ENCODE assay signal across 15 cellular contexts in the genomic region with DNA sequence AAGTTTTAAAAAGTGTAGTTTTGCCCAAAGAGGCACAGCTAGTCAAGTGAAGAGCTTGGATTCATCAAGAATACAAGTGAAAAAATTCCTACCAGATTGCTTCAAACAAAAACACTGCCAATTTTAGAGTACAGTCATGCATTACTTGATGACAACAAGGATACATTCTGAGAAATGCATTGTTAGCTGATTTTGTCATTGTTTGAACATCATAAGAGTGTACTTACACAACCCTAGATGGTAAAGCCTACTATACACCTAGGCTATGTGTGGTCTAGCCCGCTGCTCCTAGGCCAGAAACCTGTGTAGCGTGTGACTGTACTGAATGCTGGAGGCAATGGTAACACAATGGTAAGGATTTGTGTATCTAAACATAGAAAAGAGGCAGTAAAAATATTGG. TPM values are rescaled to one million over a fixed set of nuclear protein-coding genes. Genes with fewer than 3 reads are reported as not detected.
A peak's percentile ranks its signal among the peaks of the same experiment; 100 is the strongest.
DNase-seq lines count a peak whose midpoint lies in the region; ATAC-seq and TF ChIP-seq lines count a peak whose summit lies in the region.
"Had no signal": no experiment of that assay in that cellular context is flagged by ENCODE, and none has a peak within 500 bp of the region (broad histone marks: within the 10 kb centered on the region; RNA-seq: fewer than 3 reads in every experiment).

No MANE protein-coding gene starts in this region.

- H3K27me3 Mint-ChIP-seq in chondrocyte (ENCODE audit: low read depth), result no peaks in the 10 kb centered on the region

- no peaks in the 10 kb centered on the region for H3K9me3 ChIP-seq in MG63
- H3K9me3 ChIP-seq in right atrium auricular region, result no peaks in the 10 kb centered on the region
- H3K9me3 ChIP-seq in adrenal gland (replicated peaks in 1 of 3), result no peaks in the 10 kb centered on the region
- H3K9me3 ChIP-seq: BLaER1, testis had no signal

- no peak for TF ChIP-seq POLR2A in adrenal gland (IDR thresholded peaks at IDR 0.05)

- no peaks in the 10 kb centered on the region for H3K4me1 Mint-ChIP-seq in chondrocyte (ENCODE audit: low read depth)

- DNase-seq in AG04449 (ENCODE audit: low read depth, low spot score) (peak; percentile 79), MG63 (peak; percentile 83), chondrocyte (ENCODE audit: low spot score) (no peak), kidney epithelial cell (ENCODE audit: low read depth) (peak; percentile 80), right atrium auricular region (ENCODE audit: low spot score) (no peak), adrenal gland (no peak), DMS 273 treated with DMSO at 0.1 percent for 48 hours (lab: John Stamatoyannopoulos, UW) (no peak)
- DNase-seq: endodermal cell, PC-9, retina, testis had no signal

- no peak overlapping the region for H3K4me3 Mint-ChIP-seq in chondrocyte (ENCODE audit: unreplicated experiment)
- H3K4me3 Mint-ChIP-seq: endodermal cell, GM23338 had no signal

- CTCF ChIA-PET in AG04449 (lab: Yijun Ruan, JAX), result interaction anchor here (0.8 to 1.0 kb wide), 3 partner anchors 9 to 61 kb away, joined by 4 to 5 read pairs (median 4); no protein-coding TSS in a partner anchor

- intact Hi-C loops in adrenal gland (cut with DNase I), result no loop called here

- peaks cover 28% of the 10 kb centered on the region for H3K36me3 Mint-ChIP-seq in chondrocyte (ENCODE audit: low read depth)

- 92 to 100% (median 98%) methylated on average over 2 of the region's 2 CpGs for WGBS in adrenal gland, 4 donors

- H3K9me3 Mint-ChIP-seq in chondrocyte (ENCODE audit: low read depth), result no peaks in the 10 kb centered on the region
- H3K9me3 Mint-ChIP-seq: endodermal cell, GM23338 had no signal

- H3K27ac ChIP-seq in right atrium auricular region (no peak overlapping the region), adrenal gland (no peak overlapping the region)
- H3K27ac ChIP-seq: BLaER1, PC-9, testis had no signal

- POLR2A ChIA-PET in AG04449 (lab: Yijun Ruan, JAX), result interaction anchor here (0.6 to 1.1 kb wide), 3 partner anchors 14 to 432 kb away, joined by 3 to 4 read pairs (median 3); no protein-coding TSS in a partner anchor

- H3K27me3 ChIP-seq in MG63, result no peaks in the 10 kb centered on the region
- no peaks in the 10 kb centered on the region for H3K27me3 ChIP-seq in kidney epithelial cell (ENCODE audit: control insufficient read depth, insufficient read depth, low read length)
- H3K27me3 ChIP-seq in right atrium auricular region, result no peaks in the 10 kb centered on the region
- H3K27me3 ChIP-seq in adrenal gland, result no peaks in the 10 kb centered on the region
- H3K27me3 ChIP-seq: BLaER1, testis had no signal

- TF ChIP-seq CTCF in AG04449 (IDR thresholded peaks at IDR 0.05; ENCODE audit: insufficient read depth, low read length, missing control alignments) (no peak), chondrocyte (IDR thresholded peaks at IDR 0.05) (no peak), kidney epithelial cell (IDR thresholded peaks at IDR 0.05; ENCODE audit: insufficient read depth, low read length, poor library complexity, severe bottlenecking) (no peak), right atrium auricular region (IDR thresholded peaks at IDR 0.05) (no peak), adrenal gland (IDR thresholded peaks at IDR 0.05) (no peak)

- H3K36me3 ChIP-seq in MG63 (peaks cover 24% of the 10 kb centered on the region), kidney epithelial cell (ENCODE audit: control insufficient read depth, insufficient read depth, low read length) (peaks cover 2% of the 10 kb centered on the region), right atrium auricular region (peaks cover 34% of the 10 kb centered on the region), adrenal gland (replicated peaks in 1 of 2) (peaks cover 0 to 20% of the 10 kb centered on the region in 2 donors)

- H3K4me3 ChIP-seq in AG04449 (ENCODE audit: low read depth, low read length) (no peak overlapping the region), MG63 (no peak overlapping the region), kidney epithelial cell (ENCODE audit: low read depth, low read length) (no peak overlapping the region), right atrium auricular region (no peak overlapping the region), adrenal gland (no peak overlapping the region)
- H3K4me3 ChIP-seq: BLaER1, GM23338, K562, PC-9, testis had no signal

- ATAC-seq in HG03045 (IDR thresholded peaks at IDR 0.05; ENCODE audit: unreplicated experiment), result no peak
- ATAC-seq: GM23338, K562 had no signal

- H3K4me1 ChIP-seq in right atrium auricular region, result no peaks in the 10 kb centered on the region
- H3K4me1 ChIP-seq in adrenal gland (replicated peaks in 1 of 2), result no peaks in the 10 kb centered on the region
- H3K4me1 ChIP-seq: BLaER1, testis had no signal

- H3K27ac Mint-ChIP-seq in chondrocyte (ENCODE audit: unreplicated experiment), result peak overlapping the region; percentile 50
- H3K27ac Mint-ChIP-seq: endodermal cell, GM23338 had no signal

RNA-seq across cellular contexts. Expression of a gene that starts 41.1 kb away (rescaled TPM):
- total RNA-seq in MG63 (2014; rRNA removed; shearing (Covaris generic); ENCODE audit: low replicate concordance), result 5.5 and 8.9 TPM in 2 replicates
- 11.5 to 16.0 TPM (median 12.6 TPM) in 3 replicates for total RNA-seq in chondrocyte
- 26.4 and 27.1 TPM in 2 replicates for total RNA-seq in kidney epithelial cell
- 1 to 10 TPM; 3.5 to 7.6 TPM for total RNA-seq in right atrium auricular region
- 10 to 100 TPM in 5 of 8 donors, 1 to 10 TPM in 3; 6.7 to 14.7 (median 10.5) TPM for total RNA-seq in adrenal gland
- polyA plus RNA-seq in adrenal gland, result 1 to 10 TPM; 3.9 to 6.6 (median 4.7) TPM

RNA-seq across cellular contexts. Expression of a gene that starts 44.9 kb away (rescaled TPM):
- 0.76 and 4.9 TPM in 2 replicates for total RNA-seq in MG63 (2014; rRNA removed; shearing (Covaris generic); ENCODE audit: low replicate concordance)
- total RNA-seq in chondrocyte (10.3 to 11.3 TPM (median 11.3 TPM) in 3 replicates), kidney epithelial cell (5.5 and 27.4 TPM in 2 replicates), right atrium auricular region (1 to 10 TPM; 1.4 TPM), adrenal gland (10 to 100 TPM in 5 of 8 donors, 1 to 10 TPM in 3; 5.4 to 16.0 (median 12.4) TPM)
- 1 to 10 TPM; 1.8 to 8.5 (median 2.1) TPM for polyA plus RNA-seq in adrenal gland

Comparison
In these comparisons a context has a peak if more than half of its experiments do, and no peak if none do; other contexts are left out.
1. DNase-seq: peak in AG04449 (single experiment), MG63 (single experiment) and kidney epithelial cell (single experiment); none in chondrocyte (single experiment), right atrium auricular region (single experiment), adrenal gland (0 of 7) and DMS 273 treated with DMSO at 0.1 percent for 48 hours (single experiment).